In genomic region chr16:8716052-8716451, GRCh38 we compare ENCODE assay signal across 22 cellular contexts.
"Had no signal": no experiment of that assay in that cellular context is flagged by ENCODE, and none has a peak within 500 bp of the region (broad histone marks: within the 10 kb centered on the region; RNA-seq: fewer than 3 reads in every experiment).

No MANE protein-coding gene starts in this region.

- H3K9me3 Mint-ChIP-seq: endodermal cell had no signal

- H3K4me3 ChIP-seq: coronary artery, hepatocyte, left ventricle myocardium inferior, lower lobe of right lung, sigmoid colon, skin epidermis, stomach had no signal

- H3K27me3 ChIP-seq: hepatocyte, sigmoid colon, stomach had no signal

- H3K27ac Mint-ChIP-seq: endodermal cell, nephron, type B pancreatic cell had no signal

- H3K4me3 Mint-ChIP-seq: endodermal cell, naive B cell, nephron, type B pancreatic cell had no signal

- DNase-seq: effector CD4-positive, alpha-beta T cell; endodermal cell; foreskin melanocyte; head of caudate nucleus; kidney; left cardiac atrium; left ventricle myocardium inferior; lower lobe of right lung; mesenchymal stem cell; midbrain; naive B cell; posterior cingulate gyrus; sigmoid colon; stimulated activated CD4-positive, alpha-beta T cell treated with anti-CD3 and anti-CD28 coated beads, Interleukin-12 subunit alpha, Interleukin-12 subunit beta, amount 100 ng/mL, for 4 hours; stimulated activated naive CD4-positive, alpha-beta T cell; stomach; substantia nigra had no signal

- H2AFZ ChIP-seq: hepatocyte had no signal

- ATAC-seq: left cardiac atrium, lower lobe of right lung had no signal

- H3K4me1 ChIP-seq: lower lobe of right lung, sigmoid colon, stomach had no signal

- H3K27ac ChIP-seq: coronary artery, hepatocyte, left ventricle myocardium inferior, lower lobe of right lung, sigmoid colon, skin epidermis, stomach had no signal

- H3K27me3 Mint-ChIP-seq: naive B cell, type B pancreatic cell had no signal

- H3K36me3 ChIP-seq: left ventricle myocardium inferior, lower lobe of right lung, sigmoid colon had no signal

- H3K4me2 ChIP-seq: hepatocyte had no signal
